In the genomic region with DNA sequence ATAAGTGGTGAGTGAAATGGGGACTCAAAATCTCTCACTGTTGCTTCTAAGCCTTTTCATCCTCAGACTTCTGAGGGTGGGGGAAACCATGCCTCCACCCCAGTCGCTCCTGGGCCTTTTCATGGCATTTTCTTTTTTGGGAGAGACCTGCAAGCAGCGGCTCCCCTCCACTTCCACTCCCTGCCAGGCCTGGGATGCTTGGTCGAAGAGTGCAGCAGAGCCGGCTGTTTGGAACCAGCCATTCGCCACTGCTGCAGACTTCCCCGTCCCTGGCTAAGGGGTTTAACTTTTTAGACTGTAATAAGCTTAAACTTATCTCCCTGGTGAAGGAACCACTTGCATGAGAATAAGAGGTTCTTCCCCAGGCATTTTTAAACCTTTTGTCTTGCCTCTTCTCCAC, we compare ENCODE assay signal across 21 cellular contexts.
DNase-seq lines count a peak whose midpoint lies in the region; ATAC-seq and TF ChIP-seq lines count a peak whose summit lies in the region.
"Had no signal": no experiment of that assay in that cellular context is flagged by ENCODE, and none has a peak within 500 bp of the region (broad histone marks: within the 10 kb centered on the region; RNA-seq: fewer than 3 reads in every experiment).

No MANE protein-coding gene starts in this region.

- DNase-seq in GM23338 (ENCODE audit: low spot score) (peak; percentile 1), NCI-H82 (lab: John Stamatoyannopoulos, UW) (peak; percentile 90), WERI-Rb-1 (peak; percentile 26), neural progenitor cell (ENCODE audit: low spot score) (peak; percentile 28), NCI-H748 treated with DMSO at 0.1 percent for 48 hours (lab: John Stamatoyannopoulos, UW) (no peak), brain microvascular endothelial cell (no peak)
- DNase-seq in effector CD4-positive, alpha-beta T cell = no peak
- DNase-seq: ACHN; BE2C; C1 segment of cervical spinal cord; CD4-positive, CD25-positive, alpha-beta regulatory T cell; CD8-positive, alpha-beta memory T cell; COR-L47; DMS79 treated with DMSO at 0.1 percent for 48 hours; GF-D8; GM23248; HCEC 1CT; IMR-90 had no signal

- H3K4me3 ChIP-seq in GM23338 (no peak overlapping the region), WERI-Rb-1 (ENCODE audit: low read depth, low read length) (no peak overlapping the region), neural progenitor cell (no peak overlapping the region), gastroesophageal sphincter (no peak overlapping the region), brain microvascular endothelial cell (ENCODE audit: low read depth, low read length) (no peak overlapping the region)
- H3K4me3 ChIP-seq: GM12878, GM23248, K562 had no signal

- no peak overlapping the region for H3K4me3 Mint-ChIP-seq in GM23338
- no peak overlapping the region for H3K4me3 Mint-ChIP-seq in neural progenitor cell
- H3K4me3 Mint-ChIP-seq: CD4-positive, CD25-positive, alpha-beta regulatory T cell; CD8-positive, alpha-beta memory T cell had no signal

- H3K27me3 ChIP-seq in GM23338 (ENCODE audit: insufficient read depth) (no peaks in the 10 kb centered on the region), WERI-Rb-1 (ENCODE audit: insufficient read depth, low read depth, severe bottlenecking) (no peaks in the 10 kb centered on the region), neural progenitor cell (no peaks in the 10 kb centered on the region), gastroesophageal sphincter (no peaks in the 10 kb centered on the region), brain microvascular endothelial cell (replicated peaks) (no peaks in the 10 kb centered on the region)
- H3K27me3 ChIP-seq: BE2C had no signal

- peak overlapping the region; percentile 91 for H2AFZ ChIP-seq in GM23338
- H2AFZ ChIP-seq in neural progenitor cell (replicated peaks) = peak overlapping the region; percentile 97
- H2AFZ ChIP-seq: GM23248 had no signal

- H3K36me3 Mint-ChIP-seq in GM23338 (ENCODE audit: low read depth) (peaks cover 14% of the 10 kb centered on the region; the same call in 2 of the 3 replicates), neural progenitor cell (no peaks in the 10 kb centered on the region)
- H3K36me3 Mint-ChIP-seq: CD4-positive, CD25-positive, alpha-beta regulatory T cell had no signal

- no peak for TF ChIP-seq POLR2A in gastroesophageal sphincter (IDR thresholded peaks at IDR 0.05)

- TF ChIP-seq EP300 in gastroesophageal sphincter (IDR thresholded peaks at IDR 0.05) = no peak

- H3K9me3 Mint-ChIP-seq in GM23338 = peaks cover 7% of the 10 kb centered on the region; the same call in 2 of the 3 replicates
- peaks cover 8% of the 10 kb centered on the region for H3K9me3 Mint-ChIP-seq in neural progenitor cell

- H3K9me2 ChIP-seq in GM23338 (ENCODE audit: insufficient read depth) = no peaks in the 10 kb centered on the region

- H3F3A ChIP-seq in GM23338 (replicated peaks; ENCODE audit: low read depth) (no peaks in the 10 kb centered on the region), neural progenitor cell (ENCODE audit: low read depth) (peaks cover 7% of the 10 kb centered on the region)

- H3K4me1 ChIP-seq in GM23338 (ENCODE audit: insufficient read depth) (no peaks in the 10 kb centered on the region), neural progenitor cell (peaks cover 6% of the 10 kb centered on the region), gastroesophageal sphincter (no peaks in the 10 kb centered on the region)
- H3K4me1 ChIP-seq: BE2C had no signal

- no peak for ATAC-seq in GM23338
- ATAC-seq in gastroesophageal sphincter = no peak
- ATAC-seq: GM12878, K562 had no signal

- H3K27me3 Mint-ChIP-seq in GM23338 (ENCODE audit: insufficient read depth, low read depth, poor library complexity) = peaks cover 3% of the 10 kb centered on the region
- peaks cover 6% of the 10 kb centered on the region for H3K27me3 Mint-ChIP-seq in neural progenitor cell (ENCODE audit: insufficient read depth, low read depth)
- H3K27me3 Mint-ChIP-seq: CD4-positive, CD25-positive, alpha-beta regulatory T cell; CD8-positive, alpha-beta memory T cell had no signal

- H3K27ac ChIP-seq in GM23338 (ENCODE audit: low read depth) (no peak overlapping the region), WERI-Rb-1 (no peak overlapping the region), neural progenitor cell (no peak overlapping the region), gastroesophageal sphincter (no peak overlapping the region), brain microvascular endothelial cell (no peak overlapping the region)
- H3K27ac ChIP-seq: GM23248 had no signal

- 93% methylated on average over 6 of the region's 6 CpGs; no CpG with 5 or more reads in 1 of the 2 donors for WGBS in gastroesophageal sphincter (ENCODE audit: low coverage in 1 of 2), 2 donors

- no peaks in the 10 kb centered on the region for H3K79me2 ChIP-seq in GM23338 (replicated peaks; ENCODE audit: insufficient read depth)
- H3K79me2 ChIP-seq in neural progenitor cell (ENCODE audit: low read depth) = no peaks in the 10 kb centered on the region

- H3K36me3 ChIP-seq in GM23338 (ENCODE audit: insufficient read depth) = no peaks in the 10 kb centered on the region
- no peaks in the 10 kb centered on the region for H3K36me3 ChIP-seq in WERI-Rb-1
- no peaks in the 10 kb centered on the region for H3K36me3 ChIP-seq in neural progenitor cell
- H3K36me3 ChIP-seq in gastroesophageal sphincter = no peaks in the 10 kb centered on the region
- no peaks in the 10 kb centered on the region for H3K36me3 ChIP-seq in brain microvascular endothelial cell (replicated peaks)
- H3K36me3 ChIP-seq: BE2C had no signal

- in situ Hi-C loops in brain microvascular endothelial cell (cut with HindIII; ENCODE audit: low pct_ligation_motif_present, low sequenced_read_pairs) = no loop called here

- H3K27ac Mint-ChIP-seq in GM23338 (no peak overlapping the region), neural progenitor cell (no peak overlapping the region)
- H3K27ac Mint-ChIP-seq: CD4-positive, CD25-positive, alpha-beta regulatory T cell; CD8-positive, alpha-beta memory T cell had no signal

- no peak overlapping the region for H3K9ac ChIP-seq in neural progenitor cell
- H3K9ac ChIP-seq: GM23248 had no signal

- no peak overlapping the region for H3K4me2 ChIP-seq in GM23338
- H3K4me2 ChIP-seq in neural progenitor cell = no peak overlapping the region

- H4K20me1 ChIP-seq in GM23338 (replicated peaks; ENCODE audit: insufficient read depth) (no peaks in the 10 kb centered on the region), neural progenitor cell (ENCODE audit: low read depth) (no peaks in the 10 kb centered on the region)

- H3K4me1 Mint-ChIP-seq in GM23338 = no peaks in the 10 kb centered on the region
- no peaks in the 10 kb centered on the region for H3K4me1 Mint-ChIP-seq in neural progenitor cell
- H3K4me1 Mint-ChIP-seq: CD4-positive, CD25-positive, alpha-beta regulatory T cell; CD8-positive, alpha-beta memory T cell had no signal

- no peak for TF ChIP-seq CTCF in GM23338 (conservative IDR thresholded peaks at IDR 0.05; ENCODE audit: low read depth in 2 of 2)
- no peak for TF ChIP-seq CTCF in WERI-Rb-1 (IDR thresholded peaks at IDR 0.05; ENCODE audit: low read depth, low read length)
- TF ChIP-seq CTCF in neural progenitor cell (IDR thresholded peaks at IDR 0.05) = no peak
- TF ChIP-seq CTCF in gastroesophageal sphincter (IDR thresholded peaks at IDR 0.05) = no peak
- TF ChIP-seq CTCF in brain microvascular endothelial cell (IDR thresholded peaks at IDR 0.05; ENCODE audit: low read depth, low read length, missing control alignments) = no peak

- H3K9me3 ChIP-seq in WERI-Rb-1 (ENCODE audit: severe bottlenecking) (no peaks in the 10 kb centered on the region), neural progenitor cell (ENCODE audit: low read depth) (no peaks in the 10 kb centered on the region), gastroesophageal sphincter (peaks cover 0 to 4% (median 0%) of the 10 kb centered on the region in 3 donors)
- H3K9me3 ChIP-seq: BE2C had no signal

TF ChIP-seq in GM23338, 12 proteins besides CTCF, POLR2A, EP300 and RAD21:
- TF ChIP-seq EZH2phosphoT487 (IDR thresholded peaks at IDR 0.05; ENCODE audit: unreplicated experiment) (no peak), CREB1 (CRISPR knock-in tag; IDR thresholded peaks at IDR 0.05; ENCODE audit: low read depth) (no peak), NANOG (IDR thresholded peaks at IDR 0.05; ENCODE audit: borderline replicate concordance) (no peak)
- TF ChIP-seq, protein P1, sequence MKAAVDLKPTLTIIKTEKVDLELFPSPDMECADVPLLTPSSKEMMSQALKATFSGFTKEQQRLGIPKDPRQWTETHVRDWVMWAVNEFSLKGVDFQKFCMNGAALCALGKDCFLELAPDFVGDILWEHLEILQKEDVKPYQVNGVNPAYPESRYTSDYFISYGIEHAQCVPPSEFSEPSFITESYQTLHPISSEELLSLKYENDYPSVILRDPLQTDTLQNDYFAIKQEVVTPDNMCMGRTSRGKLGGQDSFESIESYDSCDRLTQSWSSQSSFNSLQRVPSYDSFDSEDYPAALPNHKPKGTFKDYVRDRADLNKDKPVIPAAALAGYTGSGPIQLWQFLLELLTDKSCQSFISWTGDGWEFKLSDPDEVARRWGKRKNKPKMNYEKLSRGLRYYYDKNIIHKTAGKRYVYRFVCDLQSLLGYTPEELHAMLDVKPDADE (IDR thresholded peaks at IDR 0.05) = no peak

Comparison
In these comparisons a context has a peak if more than half of its experiments do, and no peak if none do; other contexts are left out.
1. DNase-seq: peak in GM23338 (single experiment), NCI-H82 (single experiment), WERI-Rb-1 (single experiment) and neural progenitor cell (single experiment); none in NCI-H748 treated with DMSO at 0.1 percent for 48 hours (single experiment), brain microvascular endothelial cell (single experiment) and effector CD4-positive, alpha-beta T cell (single experiment).